In genomic region chr2:150542692-150543091, GRCh38 we compare ENCODE assay signal across 34 cellular contexts. TPM values are rescaled to one million over a fixed set of nuclear protein-coding genes. Genes with fewer than 3 reads are reported as not detected.
"Had no signal": no experiment of that assay in that cellular context is flagged by ENCODE, and none has a peak within 500 bp of the region (broad histone marks: within the 10 kb centered on the region; RNA-seq: fewer than 3 reads in every experiment).

No MANE protein-coding gene starts in this region.

- H3K27me3 Mint-ChIP-seq: activated B cell treated with CpG ODN at 0.5 μM for 24 hours; activated CD4-positive, alpha-beta memory T cell treated with anti-CD3 and anti-CD28 coated beads, Interleukin-2, amount 10 ng/mL, durations not matched to agents 7 days and 5 days; activated CD4-positive, alpha-beta T cell treated with anti-CD3 and anti-CD28 coated beads, Interleukin-2, amount 10 ng/mL, durations not matched to agents 7 days and 5 days; activated CD8-positive, alpha-beta memory T cell treated with anti-CD3 and anti-CD28 coated beads, Interleukin-2, amount 10 ng/mL, durations not matched to agents 7 days and 5 days; activated naive CD8-positive, alpha-beta T cell treated with anti-CD3 and anti-CD28 coated beads for 36 hours; activated T-cell treated with anti-CD3 and anti-CD28 coated beads, Interleukin-2, amount 50 U/mL, for 24 hours; T-cell; T-helper 17 cell had no signal

- H3K27ac ChIP-seq: adrenal gland, body of pancreas, brain microvascular endothelial cell, breast epithelium, VCaP had no signal

- H3K36me3 ChIP-seq: adrenal gland, brain microvascular endothelial cell, breast epithelium had no signal

- H3K27ac Mint-ChIP-seq: activated B cell treated with CpG ODN at 0.5 μM for 24 hours; activated CD4-positive, alpha-beta memory T cell treated with anti-CD3 and anti-CD28 coated beads, Interleukin-2, amount 10 ng/mL, durations not matched to agents 7 days and 5 days; activated CD4-positive, alpha-beta T cell treated with anti-CD3 and anti-CD28 coated beads, Interleukin-2, amount 10 ng/mL, durations not matched to agents 7 days and 5 days; activated CD8-positive, alpha-beta memory T cell treated with anti-CD3 and anti-CD28 coated beads, Interleukin-2, amount 10 ng/mL, durations not matched to agents 7 days and 5 days; activated CD8-positive, alpha-beta T cell treated with anti-CD3 and anti-CD28 coated beads, Interleukin-2, amount 10 ng/mL, durations not matched to agents 7 days and 5 days; activated naive CD4-positive, alpha-beta T cell treated with anti-CD3 and anti-CD28 coated beads for 36 hours; activated naive CD4-positive, alpha-beta T cell treated with anti-CD3 and anti-CD28 coated beads, Interleukin-2, amount 50 U/mL, for 72 hours; activated naive CD8-positive, alpha-beta T cell treated with anti-CD3 and anti-CD28 coated beads for 36 hours; activated T-cell treated with anti-CD3 and anti-CD28 coated beads, Interleukin-2, amount 50 U/mL, for 24 hours; activated T-helper 2 cell treated with anti-CD3 and anti-CD28 coated beads, Interferon-gamma antibody, Interleukin-2, Interleukin-4, amounts not matched to agents 10 μg/mL and 5 μg/mL and 100 μg/mL, durations not matched to agents 14 hours and 24 hours and 36 hours; T-cell; T-helper 17 cell; T-helper 2 cell treated with Interferon-gamma antibody and Interleukin-4, amounts not matched to agents 5 μg/mL and 100 μg/mL, for 36 hours had no signal

- H3K4me1 ChIP-seq: adrenal gland, body of pancreas, breast epithelium had no signal

- H3K9me3 ChIP-seq: adrenal gland, body of pancreas, breast epithelium had no signal

- DNase-seq: activated B cell treated with CpG ODN at 0.5 μM for 24 hours; activated CD4-positive, alpha-beta memory T cell treated with anti-CD3 and anti-CD28 coated beads, Interleukin-2, amount 10 ng/mL, durations not matched to agents 7 days and 5 days; activated CD4-positive, alpha-beta T cell treated with anti-CD3 and anti-CD28 coated beads for 48 hours; activated CD4-positive, alpha-beta T cell treated with anti-CD3 and anti-CD28 coated beads, Interleukin-2, amount 10 ng/mL, durations not matched to agents 7 days and 5 days; activated CD4-positive, alpha-beta T cell treated with anti-CD3 and anti-CD28 coated beads, Interleukin-2, amount 50 U/mL, for 48 hours; activated CD4-positive, CD25-positive, alpha-beta regulatory T cell treated with anti-CD3 and anti-CD28 coated beads, Interleukin-2, amount 50 U/mL, for 72 hours; activated CD8-positive, alpha-beta memory T cell treated with anti-CD3 and anti-CD28 coated beads for 24 hours; activated CD8-positive, alpha-beta memory T cell treated with anti-CD3 and anti-CD28 coated beads, Interleukin-2, amount 10 ng/mL, durations not matched to agents 7 days and 5 days; activated CD8-positive, alpha-beta memory T cell treated with anti-CD3 and anti-CD28 coated beads, Interleukin-2, amount 50 U/mL, for 48 hours; activated CD8-positive, alpha-beta T cell treated with anti-CD3 and anti-CD28 coated beads, Interleukin-2, amount 10 ng/mL, durations not matched to agents 7 days and 5 days; activated effector memory CD4-positive, alpha-beta T cell treated with Interleukin-2 at 50 U/mL for 16 hours; activated gamma-delta T cell treated with Interleukin-2 at 50 U/mL for 16 hours; activated naive CD4-positive, alpha-beta T cell; activated naive CD4-positive, alpha-beta T cell treated with anti-CD3 and anti-CD28 coated beads for 36 hours; activated naive CD4-positive, alpha-beta T cell treated with anti-CD3 and anti-CD28 coated beads, Interleukin-2, amount 50 U/mL, for 16 hours; activated naive CD8-positive, alpha-beta T cell treated with anti-CD3 and anti-CD28 coated beads for 36 hours; activated T-cell treated with anti-CD3 and anti-CD28 coated beads, Interleukin-2, amount 50 U/mL, for 24 hours; activated T-cell treated with anti-CD3 and anti-CD28 coated beads, Interleukin-2, amount 50 U/mL, for 48 hours; adrenal gland; amniotic stem cell; body of pancreas; brain microvascular endothelial cell; central memory CD4-positive, alpha-beta T cell; T-helper 17 cell; T-helper 9 cell had no signal

- H3K27me3 ChIP-seq: adrenal gland, body of pancreas, brain microvascular endothelial cell, breast epithelium had no signal

- ATAC-seq: activated CD8-positive, alpha-beta memory T cell treated with anti-CD3 and anti-CD28 coated beads, Interleukin-2, amount 10 ng/mL, durations not matched to agents 7 days and 5 days; activated CD8-positive, alpha-beta T cell treated with anti-CD3 and anti-CD28 coated beads, Interleukin-2, amount 10 ng/mL, durations not matched to agents 7 days and 5 days; activated naive CD4-positive, alpha-beta T cell treated with anti-CD3 and anti-CD28 coated beads, Interleukin-2, amount 50 U/mL, for 72 hours; body of pancreas; T-cell; T-helper 17 cell had no signal

- H3K9me3 Mint-ChIP-seq: activated naive CD4-positive, alpha-beta T cell treated with anti-CD3 and anti-CD28 coated beads for 36 hours; activated naive CD4-positive, alpha-beta T cell treated with anti-CD3 and anti-CD28 coated beads, Interleukin-2, amount 50 U/mL, for 72 hours; activated T-helper 2 cell treated with anti-CD3 and anti-CD28 coated beads, Interferon-gamma antibody, Interleukin-2, Interleukin-4, amounts not matched to agents 10 μg/mL and 5 μg/mL and 100 μg/mL, durations not matched to agents 14 hours and 24 hours and 36 hours; T-helper 2 cell treated with Interferon-gamma antibody and Interleukin-4, amounts not matched to agents 5 μg/mL and 100 μg/mL, for 36 hours had no signal

- H3K4me1 Mint-ChIP-seq: activated B cell treated with CpG ODN at 0.5 μM for 24 hours; activated CD4-positive, alpha-beta memory T cell treated with anti-CD3 and anti-CD28 coated beads, Interleukin-2, amount 10 ng/mL, durations not matched to agents 7 days and 5 days; activated CD4-positive, alpha-beta T cell treated with anti-CD3 and anti-CD28 coated beads, Interleukin-2, amount 10 ng/mL, durations not matched to agents 7 days and 5 days; activated CD8-positive, alpha-beta memory T cell treated with anti-CD3 and anti-CD28 coated beads, Interleukin-2, amount 10 ng/mL, durations not matched to agents 7 days and 5 days; activated naive CD8-positive, alpha-beta T cell treated with anti-CD3 and anti-CD28 coated beads for 36 hours; T-cell; T-helper 17 cell had no signal

- H3K4me3 ChIP-seq: adrenal gland, body of pancreas, breast epithelium had no signal

- H3K4me3 Mint-ChIP-seq: activated B cell treated with CpG ODN at 0.5 μM for 24 hours; activated CD4-positive, alpha-beta memory T cell treated with anti-CD3 and anti-CD28 coated beads, Interleukin-2, amount 10 ng/mL, durations not matched to agents 7 days and 5 days; activated CD4-positive, alpha-beta T cell treated with anti-CD3 and anti-CD28 coated beads, Interleukin-2, amount 10 ng/mL, durations not matched to agents 7 days and 5 days; activated CD8-positive, alpha-beta memory T cell treated with anti-CD3 and anti-CD28 coated beads, Interleukin-2, amount 10 ng/mL, durations not matched to agents 7 days and 5 days; activated CD8-positive, alpha-beta T cell treated with anti-CD3 and anti-CD28 coated beads, Interleukin-2, amount 10 ng/mL, durations not matched to agents 7 days and 5 days; activated naive CD4-positive, alpha-beta T cell treated with anti-CD3 and anti-CD28 coated beads for 36 hours; activated naive CD8-positive, alpha-beta T cell treated with anti-CD3 and anti-CD28 coated beads for 36 hours; activated T-cell treated with anti-CD3 and anti-CD28 coated beads, Interleukin-2, amount 50 U/mL, for 24 hours; T-cell; T-helper 17 cell; T-helper 2 cell treated with Interferon-gamma antibody and Interleukin-4, amounts not matched to agents 5 μg/mL and 100 μg/mL, for 36 hours had no signal

- FAIRE-seq: astrocyte, TTC549 had no signal

RNA-seq across cellular contexts. Expression of gene RND3, which starts 55.2 kb away (rescaled TPM):
- total RNA-seq: activated B cell treated with CpG ODN at 0.5 μM for 24 hours; activated CD4-positive, alpha-beta memory T cell treated with anti-CD3 and anti-CD28 coated beads, Interleukin-2, amount 10 ng/mL, durations not matched to agents 7 days and 5 days; activated CD4-positive, alpha-beta T cell treated with anti-CD3 and anti-CD28 coated beads, Interleukin-2, amount 10 ng/mL, durations not matched to agents 7 days and 5 days; activated CD8-positive, alpha-beta memory T cell treated with anti-CD3 and anti-CD28 coated beads, Interleukin-2, amount 10 ng/mL, durations not matched to agents 7 days and 5 days; activated CD8-positive, alpha-beta T cell treated with anti-CD3 and anti-CD28 coated beads, Interleukin-2, amount 10 ng/mL, durations not matched to agents 7 days and 5 days; activated naive CD4-positive, alpha-beta T cell treated with anti-CD3 and anti-CD28 coated beads for 36 hours; activated naive CD4-positive, alpha-beta T cell treated with anti-CD3 and anti-CD28 coated beads, Interleukin-2, amount 50 U/mL, for 72 hours; activated naive CD8-positive, alpha-beta T cell treated with anti-CD3 and anti-CD28 coated beads for 36 hours; activated T-helper 2 cell treated with anti-CD3 and anti-CD28 coated beads, Interferon-gamma antibody, Interleukin-2, Interleukin-4, amounts not matched to agents 10 μg/mL and 5 μg/mL and 100 μg/mL, durations not matched to agents 14 hours and 24 hours and 36 hours; T-helper 1 cell treated with Interleukin-12 subunit alpha and Interleukin-12 subunit beta and Interleukin-4 antibody, amounts not matched to agents 30 ng/mL and 1 ng/mL, for 36 hours; T-helper 17 cell had no signal
